Comparison of ENCODE assay signal across 1 cellular context in the genomic region with DNA sequence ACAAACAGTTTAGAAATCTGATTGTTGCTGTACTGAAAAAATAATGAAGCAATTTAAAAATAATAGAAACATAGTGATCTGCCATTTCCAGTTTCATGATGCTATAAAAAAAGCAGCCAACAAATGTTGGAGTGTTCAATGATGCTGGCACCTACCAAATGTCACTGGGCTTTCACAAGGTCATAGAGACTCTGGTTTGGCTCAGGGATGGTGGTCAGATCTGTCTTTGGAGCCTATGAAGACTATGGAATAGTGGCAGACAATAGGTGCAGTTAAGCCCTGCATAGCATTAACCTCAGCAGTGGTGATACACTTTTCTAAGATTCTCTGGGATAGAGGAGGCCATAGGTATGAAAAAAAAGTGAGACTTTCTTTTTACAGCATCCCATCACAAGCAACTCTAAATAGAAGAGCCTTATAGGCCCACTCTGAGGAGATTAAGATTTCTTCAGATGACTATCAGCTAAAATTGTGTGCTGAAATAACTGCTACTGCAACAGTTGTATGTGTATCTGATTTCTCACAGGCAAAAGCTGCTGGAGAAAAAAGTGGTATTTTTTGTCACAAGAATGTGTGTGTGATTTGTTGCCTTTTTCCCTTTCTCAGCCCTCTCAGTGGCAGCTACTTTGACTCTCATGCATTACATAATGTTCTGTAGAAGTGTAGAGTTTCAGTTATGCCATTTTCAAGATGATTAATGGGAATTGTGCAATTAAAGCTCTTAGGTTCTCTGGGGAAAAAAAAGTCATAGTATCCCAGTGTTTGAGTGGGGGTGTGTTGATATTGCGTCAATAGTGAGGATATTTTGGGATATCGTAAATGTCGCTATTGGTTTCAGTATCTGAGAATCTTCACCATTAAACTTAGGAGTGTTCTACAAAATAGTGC.
TF ChIP-seq lines count a peak whose summit lies in the region.

No MANE protein-coding gene starts in this region.

TF ChIP-seq in WTC11, 78 proteins besides CTCF, POLR2A, EP300 and RAD21 (continued from another document):
- TF ChIP-seq ZNF416 (CRISPR knock-in tag; IDR thresholded peaks at IDR 0.05): no peak
TF ChIP-seq in WTC11: peak in this region for 0.
